1 cellular context compared by ENCODE assay signal in the genomic region with DNA sequence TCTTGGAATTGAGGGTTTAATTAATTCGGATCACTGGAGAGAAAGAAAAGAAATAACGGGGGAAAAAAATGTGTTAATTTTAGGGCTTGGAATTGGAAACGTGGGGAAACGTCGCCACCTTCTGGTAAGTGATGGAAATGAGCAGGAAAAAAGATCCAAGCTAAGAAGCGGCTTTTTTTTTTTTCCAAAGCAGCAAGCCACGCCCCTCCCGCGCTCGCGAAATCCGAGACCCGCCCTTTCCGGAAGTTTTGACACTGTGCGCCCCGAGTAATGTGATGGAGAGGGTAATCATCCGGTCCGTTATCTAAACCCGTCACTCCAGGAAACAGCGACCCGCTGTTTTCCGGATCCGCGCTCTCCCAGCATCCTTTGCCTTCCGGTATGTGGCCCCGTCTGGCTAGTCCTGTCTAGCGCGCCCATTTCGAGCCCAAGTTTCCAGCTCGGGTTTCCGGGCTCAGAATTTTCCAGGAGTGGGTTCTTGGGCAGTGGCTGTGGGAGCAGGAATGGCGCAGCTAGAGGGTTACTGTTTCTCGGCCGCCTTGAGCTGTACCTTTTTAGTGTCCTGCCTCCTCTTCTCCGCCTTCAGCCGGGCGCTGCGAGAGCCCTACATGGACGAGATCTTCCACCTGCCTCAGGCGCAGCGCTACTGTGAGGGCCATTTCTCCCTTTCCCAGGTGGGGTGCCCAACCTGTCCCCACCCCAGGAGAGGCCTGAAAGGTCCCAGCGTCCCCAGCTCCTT.
TF ChIP-seq lines count a peak whose summit lies in the region.

A gene with protein sequence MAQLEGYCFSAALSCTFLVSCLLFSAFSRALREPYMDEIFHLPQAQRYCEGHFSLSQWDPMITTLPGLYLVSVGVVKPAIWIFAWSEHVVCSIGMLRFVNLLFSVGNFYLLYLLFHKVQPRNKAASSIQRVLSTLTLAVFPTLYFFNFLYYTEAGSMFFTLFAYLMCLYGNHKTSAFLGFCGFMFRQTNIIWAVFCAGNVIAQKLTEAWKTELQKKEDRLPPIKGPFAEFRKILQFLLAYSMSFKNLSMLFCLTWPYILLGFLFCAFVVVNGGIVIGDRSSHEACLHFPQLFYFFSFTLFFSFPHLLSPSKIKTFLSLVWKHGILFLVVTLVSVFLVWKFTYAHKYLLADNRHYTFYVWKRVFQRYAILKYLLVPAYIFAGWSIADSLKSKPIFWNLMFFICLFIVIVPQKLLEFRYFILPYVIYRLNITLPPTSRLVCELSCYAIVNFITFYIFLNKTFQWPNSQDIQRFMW (plus strand): TSS at position 384 of the 739 bp plus-strand sequence. CDS start 120 bp downstream, at position 504.

TF ChIP-seq in HepG2, 621 proteins besides CTCF, POLR2A, EP300 and RAD21 (continued from another document and continues in another):
- TF ChIP-seq, protein P1, sequence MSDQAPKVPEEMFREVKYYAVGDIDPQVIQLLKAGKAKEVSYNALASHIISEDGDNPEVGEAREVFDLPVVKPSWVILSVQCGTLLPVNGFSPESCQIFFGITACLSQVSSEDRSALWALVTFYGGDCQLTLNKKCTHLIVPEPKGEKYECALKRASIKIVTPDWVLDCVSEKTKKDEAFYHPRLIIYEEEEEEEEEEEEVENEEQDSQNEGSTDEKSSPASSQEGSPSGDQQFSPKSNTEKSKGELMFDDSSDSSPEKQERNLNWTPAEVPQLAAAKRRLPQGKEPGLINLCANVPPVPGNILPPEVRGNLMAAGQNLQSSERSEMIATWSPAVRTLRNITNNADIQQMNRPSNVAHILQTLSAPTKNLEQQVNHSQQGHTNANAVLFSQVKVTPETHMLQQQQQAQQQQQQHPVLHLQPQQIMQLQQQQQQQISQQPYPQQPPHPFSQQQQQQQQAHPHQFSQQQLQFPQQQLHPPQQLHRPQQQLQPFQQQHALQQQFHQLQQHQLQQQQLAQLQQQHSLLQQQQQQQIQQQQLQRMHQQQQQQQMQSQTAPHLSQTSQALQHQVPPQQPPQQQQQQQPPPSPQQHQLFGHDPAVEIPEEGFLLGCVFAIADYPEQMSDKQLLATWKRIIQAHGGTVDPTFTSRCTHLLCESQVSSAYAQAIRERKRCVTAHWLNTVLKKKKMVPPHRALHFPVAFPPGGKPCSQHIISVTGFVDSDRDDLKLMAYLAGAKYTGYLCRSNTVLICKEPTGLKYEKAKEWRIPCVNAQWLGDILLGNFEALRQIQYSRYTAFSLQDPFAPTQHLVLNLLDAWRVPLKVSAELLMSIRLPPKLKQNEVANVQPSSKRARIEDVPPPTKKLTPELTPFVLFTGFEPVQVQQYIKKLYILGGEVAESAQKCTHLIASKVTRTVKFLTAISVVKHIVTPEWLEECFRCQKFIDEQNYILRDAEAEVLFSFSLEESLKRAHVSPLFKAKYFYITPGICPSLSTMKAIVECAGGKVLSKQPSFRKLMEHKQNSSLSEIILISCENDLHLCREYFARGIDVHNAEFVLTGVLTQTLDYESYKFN (CRISPR knock-in tag; conservative IDR thresholded peaks at IDR 0.05): peak; percentile 24; the same call in 1 of the 2 replicates
- TF ChIP-seq PCBP1 (IDR thresholded peaks at IDR 0.05; ENCODE audit: borderline replicate concordance, low read depth, low read length): 0 out of 2 replicates have a peak, but pooled peaks have one; percentile 68
- peak; percentile 92 for TF ChIP-seq GATAD1 (CRISPR knock-in tag; IDR thresholded peaks at IDR 0.05)
- TF ChIP-seq, protein P2, sequence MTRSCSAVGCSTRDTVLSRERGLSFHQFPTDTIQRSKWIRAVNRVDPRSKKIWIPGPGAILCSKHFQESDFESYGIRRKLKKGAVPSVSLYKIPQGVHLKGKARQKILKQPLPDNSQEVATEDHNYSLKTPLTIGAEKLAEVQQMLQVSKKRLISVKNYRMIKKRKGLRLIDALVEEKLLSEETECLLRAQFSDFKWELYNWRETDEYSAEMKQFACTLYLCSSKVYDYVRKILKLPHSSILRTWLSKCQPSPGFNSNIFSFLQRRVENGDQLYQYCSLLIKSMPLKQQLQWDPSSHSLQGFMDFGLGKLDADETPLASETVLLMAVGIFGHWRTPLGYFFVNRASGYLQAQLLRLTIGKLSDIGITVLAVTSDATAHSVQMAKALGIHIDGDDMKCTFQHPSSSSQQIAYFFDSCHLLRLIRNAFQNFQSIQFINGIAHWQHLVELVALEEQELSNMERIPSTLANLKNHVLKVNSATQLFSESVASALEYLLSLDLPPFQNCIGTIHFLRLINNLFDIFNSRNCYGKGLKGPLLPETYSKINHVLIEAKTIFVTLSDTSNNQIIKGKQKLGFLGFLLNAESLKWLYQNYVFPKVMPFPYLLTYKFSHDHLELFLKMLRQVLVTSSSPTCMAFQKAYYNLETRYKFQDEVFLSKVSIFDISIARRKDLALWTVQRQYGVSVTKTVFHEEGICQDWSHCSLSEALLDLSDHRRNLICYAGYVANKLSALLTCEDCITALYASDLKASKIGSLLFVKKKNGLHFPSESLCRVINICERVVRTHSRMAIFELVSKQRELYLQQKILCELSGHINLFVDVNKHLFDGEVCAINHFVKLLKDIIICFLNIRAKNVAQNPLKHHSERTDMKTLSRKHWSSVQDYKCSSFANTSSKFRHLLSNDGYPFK (CRISPR knock-in tag; IDR thresholded peaks at IDR 0.05; ENCODE audit: borderline replicate concordance): peak; percentile 69; the same call in 1 of the 2 replicates
- peak; percentile 78 for TF ChIP-seq ETV5 (CRISPR knock-in tag; IDR thresholded peaks at IDR 0.05; ENCODE audit: borderline replicate concordance)
- TF ChIP-seq XRCC5 (optimal IDR thresholded peaks at IDR 0.05; ENCODE audit: low read length): peak; percentile 81
- 0 out of 2 replicates have a peak, but pooled peaks have one; percentile 37 for TF ChIP-seq NRL (CRISPR knock-in tag; IDR thresholded peaks at IDR 0.05; ENCODE audit: borderline replicate concordance)
- TF ChIP-seq, protein P3, sequence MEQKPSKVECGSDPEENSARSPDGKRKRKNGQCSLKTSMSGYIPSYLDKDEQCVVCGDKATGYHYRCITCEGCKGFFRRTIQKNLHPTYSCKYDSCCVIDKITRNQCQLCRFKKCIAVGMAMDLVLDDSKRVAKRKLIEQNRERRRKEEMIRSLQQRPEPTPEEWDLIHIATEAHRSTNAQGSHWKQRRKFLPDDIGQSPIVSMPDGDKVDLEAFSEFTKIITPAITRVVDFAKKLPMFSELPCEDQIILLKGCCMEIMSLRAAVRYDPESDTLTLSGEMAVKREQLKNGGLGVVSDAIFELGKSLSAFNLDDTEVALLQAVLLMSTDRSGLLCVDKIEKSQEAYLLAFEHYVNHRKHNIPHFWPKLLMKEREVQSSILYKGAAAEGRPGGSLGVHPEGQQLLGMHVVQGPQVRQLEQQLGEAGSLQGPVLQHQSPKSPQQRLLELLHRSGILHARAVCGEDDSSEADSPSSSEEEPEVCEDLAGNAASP (CRISPR knock-in tag; IDR thresholded peaks at IDR 0.05; ENCODE audit: borderline replicate concordance): 0 out of 2 replicates have a peak, but pooled peaks have one; percentile 18
- TF ChIP-seq, protein P4, sequence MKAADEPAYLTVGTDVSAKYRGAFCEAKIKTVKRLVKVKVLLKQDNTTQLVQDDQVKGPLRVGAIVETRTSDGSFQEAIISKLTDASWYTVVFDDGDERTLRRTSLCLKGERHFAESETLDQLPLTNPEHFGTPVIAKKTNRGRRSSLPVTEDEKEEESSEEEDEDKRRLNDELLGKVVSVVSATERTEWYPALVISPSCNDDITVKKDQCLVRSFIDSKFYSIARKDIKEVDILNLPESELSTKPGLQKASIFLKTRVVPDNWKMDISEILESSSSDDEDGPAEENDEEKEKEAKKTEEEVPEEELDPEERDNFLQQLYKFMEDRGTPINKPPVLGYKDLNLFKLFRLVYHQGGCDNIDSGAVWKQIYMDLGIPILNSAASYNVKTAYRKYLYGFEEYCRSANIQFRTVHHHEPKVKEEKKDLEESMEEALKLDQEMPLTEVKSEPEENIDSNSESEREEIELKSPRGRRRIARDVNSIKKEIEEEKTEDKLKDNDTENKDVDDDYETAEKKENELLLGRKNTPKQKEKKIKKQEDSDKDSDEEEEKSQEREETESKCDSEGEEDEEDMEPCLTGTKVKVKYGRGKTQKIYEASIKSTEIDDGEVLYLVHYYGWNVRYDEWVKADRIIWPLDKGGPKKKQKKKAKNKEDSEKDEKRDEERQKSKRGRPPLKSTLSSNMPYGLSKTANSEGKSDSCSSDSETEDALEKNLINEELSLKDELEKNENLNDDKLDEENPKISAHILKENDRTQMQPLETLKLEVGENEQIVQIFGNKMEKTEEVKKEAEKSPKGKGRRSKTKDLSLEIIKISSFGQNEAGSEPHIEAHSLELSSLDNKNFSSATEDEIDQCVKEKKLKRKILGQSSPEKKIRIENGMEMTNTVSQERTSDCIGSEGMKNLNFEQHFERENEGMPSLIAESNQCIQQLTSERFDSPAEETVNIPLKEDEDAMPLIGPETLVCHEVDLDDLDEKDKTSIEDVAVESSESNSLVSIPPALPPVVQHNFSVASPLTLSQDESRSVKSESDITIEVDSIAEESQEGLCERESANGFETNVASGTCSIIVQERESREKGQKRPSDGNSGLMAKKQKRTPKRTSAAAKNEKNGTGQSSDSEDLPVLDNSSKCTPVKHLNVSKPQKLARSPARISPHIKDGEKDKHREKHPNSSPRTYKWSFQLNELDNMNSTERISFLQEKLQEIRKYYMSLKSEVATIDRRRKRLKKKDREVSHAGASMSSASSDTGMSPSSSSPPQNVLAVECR (CRISPR knock-in tag; IDR thresholded peaks at IDR 0.05; ENCODE audit: borderline replicate concordance): peak; percentile 40; the same call in 1 of the 2 replicates
- no peak for TF ChIP-seq ZMYM2 (CRISPR knock-in tag; IDR thresholded peaks at IDR 0.05)
- TF ChIP-seq SMC3 (IDR thresholded peaks at IDR 0.05; ENCODE audit: low read length): peak; percentile 80
- peak; percentile 88 for TF ChIP-seq ZNF143 (CRISPR knock-in tag; IDR thresholded peaks at IDR 0.05)
- TF ChIP-seq ZNF121 (CRISPR knock-in tag; IDR thresholded peaks at IDR 0.05): peak; percentile 70
- TF ChIP-seq DMAP1 (CRISPR knock-in tag; IDR thresholded peaks at IDR 0.05): no peak
- TF ChIP-seq KLF11 (CRISPR knock-in tag; IDR thresholded peaks at IDR 0.05): peak; percentile 27; the same call in 1 of the 2 replicates
- TF ChIP-seq HDAC2 (CRISPR knock-in tag; IDR thresholded peaks at IDR 0.05): peak; percentile 60
- TF ChIP-seq, protein P5, sequence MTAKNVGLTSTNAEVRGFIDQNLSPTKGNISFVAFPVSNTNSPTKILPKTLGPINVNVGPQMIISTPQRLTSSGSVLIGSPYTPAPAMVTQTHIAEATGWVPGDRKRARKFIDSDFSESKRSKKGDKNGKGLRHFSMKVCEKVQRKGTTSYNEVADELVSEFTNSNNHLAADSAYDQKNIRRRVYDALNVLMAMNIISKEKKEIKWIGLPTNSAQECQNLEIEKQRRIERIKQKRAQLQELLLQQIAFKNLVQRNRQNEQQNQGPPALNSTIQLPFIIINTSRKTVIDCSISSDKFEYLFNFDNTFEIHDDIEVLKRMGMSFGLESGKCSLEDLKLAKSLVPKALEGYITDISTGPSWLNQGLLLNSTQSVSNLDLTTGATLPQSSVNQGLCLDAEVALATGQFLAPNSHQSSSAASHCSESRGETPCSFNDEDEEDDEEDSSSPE (CRISPR knock-in tag; IDR thresholded peaks at IDR 0.05): peak; percentile 70
- peak; percentile 23 for TF ChIP-seq ZFP36 (IDR thresholded peaks at IDR 0.05; ENCODE audit: borderline replicate concordance, low read depth, low read length, partially characterized antibody)
- TF ChIP-seq NFKB2 (CRISPR knock-in tag; IDR thresholded peaks at IDR 0.05; ENCODE audit: borderline replicate concordance): peak; percentile 45; the same call in 1 of the 2 replicates
- TF ChIP-seq, protein P6, sequence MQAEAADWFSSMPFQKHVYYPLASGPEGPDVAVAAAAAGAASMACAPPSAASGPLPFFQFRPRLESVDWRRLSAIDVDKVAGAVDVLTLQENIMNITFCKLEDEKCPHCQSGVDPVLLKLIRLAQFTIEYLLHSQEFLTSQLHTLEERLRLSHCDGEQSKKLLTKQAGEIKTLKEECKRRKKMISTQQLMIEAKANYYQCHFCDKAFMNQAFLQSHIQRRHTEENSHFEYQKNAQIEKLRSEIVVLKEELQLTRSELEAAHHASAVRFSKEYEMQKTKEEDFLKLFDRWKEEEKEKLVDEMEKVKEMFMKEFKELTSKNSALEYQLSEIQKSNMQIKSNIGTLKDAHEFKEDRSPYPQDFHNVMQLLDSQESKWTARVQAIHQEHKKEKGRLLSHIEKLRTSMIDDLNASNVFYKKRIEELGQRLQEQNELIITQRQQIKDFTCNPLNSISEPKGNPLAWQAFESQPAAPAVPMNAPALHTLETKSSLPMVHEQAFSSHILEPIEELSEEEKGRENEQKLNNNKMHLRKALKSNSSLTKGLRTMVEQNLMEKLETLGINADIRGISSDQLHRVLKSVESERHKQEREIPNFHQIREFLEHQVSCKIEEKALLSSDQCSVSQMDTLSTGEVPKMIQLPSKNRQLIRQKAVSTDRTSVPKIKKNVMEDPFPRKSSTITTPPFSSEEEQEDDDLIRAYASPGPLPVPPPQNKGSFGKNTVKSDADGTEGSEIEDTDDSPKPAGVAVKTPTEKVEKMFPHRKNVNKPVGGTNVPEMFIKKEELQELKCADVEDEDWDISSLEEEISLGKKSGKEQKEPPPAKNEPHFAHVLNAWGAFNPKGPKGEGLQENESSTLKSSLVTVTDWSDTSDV (CRISPR knock-in tag; IDR thresholded peaks at IDR 0.05): no peak
- TF ChIP-seq ATF1 (CRISPR knock-in tag; IDR thresholded peaks at IDR 0.05): peak; percentile 58; the same call in 1 of the 2 replicates
- TF ChIP-seq RBM22 (optimal IDR thresholded peaks at IDR 0.05; ENCODE audit: low read length): peak; percentile 44
- no peak for TF ChIP-seq SOX6 (IDR thresholded peaks at IDR 0.05)
- peak; percentile 26; the same call in 1 of the 2 replicates for TF ChIP-seq SOX6 (CRISPR knock-in tag; IDR thresholded peaks at IDR 0.05)
- TF ChIP-seq TCF12 (IDR thresholded peaks at IDR 0.05): no peak
- no peak for TF ChIP-seq TCF12 (CRISPR knock-in tag; IDR thresholded peaks at IDR 0.05)
- TF ChIP-seq MEIS1 (CRISPR knock-in tag; IDR thresholded peaks at IDR 0.05; ENCODE audit: borderline replicate concordance): no peak
- no peak for TF ChIP-seq ZSCAN22 (CRISPR knock-in tag; IDR thresholded peaks at IDR 0.05)
- TF ChIP-seq, protein P7, sequence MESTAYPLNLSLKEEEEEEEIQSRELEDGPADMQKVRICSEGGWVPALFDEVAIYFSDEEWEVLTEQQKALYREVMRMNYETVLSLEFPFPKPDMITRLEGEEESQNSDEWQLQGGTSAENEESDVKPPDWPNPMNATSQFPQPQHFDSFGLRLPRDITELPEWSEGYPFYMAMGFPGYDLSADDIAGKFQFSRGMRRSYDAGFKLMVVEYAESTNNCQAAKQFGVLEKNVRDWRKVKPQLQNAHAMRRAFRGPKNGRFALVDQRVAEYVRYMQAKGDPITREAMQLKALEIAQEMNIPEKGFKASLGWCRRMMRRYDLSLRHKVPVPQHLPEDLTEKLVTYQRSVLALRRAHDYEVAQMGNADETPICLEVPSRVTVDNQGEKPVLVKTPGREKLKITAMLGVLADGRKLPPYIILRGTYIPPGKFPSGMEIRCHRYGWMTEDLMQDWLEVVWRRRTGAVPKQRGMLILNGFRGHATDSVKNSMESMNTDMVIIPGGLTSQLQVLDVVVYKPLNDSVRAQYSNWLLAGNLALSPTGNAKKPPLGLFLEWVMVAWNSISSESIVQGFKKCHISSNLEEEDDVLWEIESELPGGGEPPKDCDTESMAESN (CRISPR knock-in tag; conservative IDR thresholded peaks at IDR 0.05): 0 out of 2 replicates have a peak, but pooled peaks have one; percentile 32
- TF ChIP-seq HNRNPLL (IDR thresholded peaks at IDR 0.05; ENCODE audit: low read depth, low read length, poor library complexity, severe bottlenecking): peak; percentile 39
- no peak for TF ChIP-seq ZNF292 (CRISPR knock-in tag; IDR thresholded peaks at IDR 0.05; ENCODE audit: borderline replicate concordance, low read depth)
- 0 out of 2 replicates have a peak, but pooled peaks have one; percentile 21 for TF ChIP-seq MIXL1 (CRISPR knock-in tag; IDR thresholded peaks at IDR 0.05)
- no peak; the same call in 1 of the 2 replicates for TF ChIP-seq KLF12 (CRISPR knock-in tag; IDR thresholded peaks at IDR 0.05; ENCODE audit: borderline replicate concordance)
